Comparison of ENCODE assay signal across 1 cellular context in genomic region chr10:117496616-117497028, GRCh38.
A peak's percentile ranks its signal among the peaks of the same experiment; 100 is the strongest.
TF ChIP-seq lines count a peak whose summit lies in the region.

No MANE protein-coding gene starts in this region.

TF ChIP-seq in H1, 55 proteins besides CTCF, POLR2A, EP300 and RAD21 (continued from another document):
- TF ChIP-seq YY1 (IDR thresholded peaks at IDR 0.05; ENCODE audit: low read depth, low read length) (no peak), KDM5A (IDR thresholded peaks at IDR 0.05; ENCODE audit: low read length) (no peak), SIX5 (IDR thresholded peaks at IDR 0.05; ENCODE audit: low read depth, low read length) (no peak), CTBP2 (IDR thresholded peaks at IDR 0.05; ENCODE audit: borderline replicate concordance, insufficient read depth, insufficient read length, low read length) (no peak), CHD7 (IDR thresholded peaks at IDR 0.05; ENCODE audit: insufficient replicate concordance, low read length) (no peak), CBX5 (IDR thresholded peaks at IDR 0.05; ENCODE audit: low read depth, low read length) (no peak), EGR1 (IDR thresholded peaks at IDR 0.05; ENCODE audit: borderline replicate concordance, low read depth, low read length) (no peak), GABPA (IDR thresholded peaks at IDR 0.05; ENCODE audit: borderline replicate concordance, insufficient read depth, low read length) (no peak), BRCA1 (IDR thresholded peaks at IDR 0.05; ENCODE audit: low read depth, low read length) (no peak), RNF2 (IDR thresholded peaks at IDR 0.05; ENCODE audit: borderline replicate concordance, low read depth, low read length, missing control alignments, poor library complexity, severe bottlenecking) (no peak), HDAC2 (IDR thresholded peaks at IDR 0.05; ENCODE audit: borderline replicate concordance in 1 of 2, low read depth in 2 of 2, low read length in 2 of 2) (no peak), RBBP5 (IDR thresholded peaks at IDR 0.05; ENCODE audit: borderline replicate concordance, low read depth, low read length) (no peak), CHD2 (IDR thresholded peaks at IDR 0.05; ENCODE audit: low read length) (0 out of 2 replicates have a peak, but pooled peaks have one; percentile 39), NANOG (IDR thresholded peaks at IDR 0.05; ENCODE audit: insufficient read depth, low read depth, low read length, poor library complexity, severe bottlenecking) (peak; percentile 52), ZNF274 (IDR thresholded peaks at IDR 0.05; ENCODE audit: borderline replicate concordance, extremely low read depth, low read length) (no peak), E2F6 (IDR thresholded peaks at IDR 0.05) (no peak), SP4 (IDR thresholded peaks at IDR 0.05; ENCODE audit: low read length) (no peak), JUND (IDR thresholded peaks at IDR 0.05; ENCODE audit: low read length) (0 out of 2 replicates have a peak, but pooled peaks have one; percentile 18), SP2 (IDR thresholded peaks at IDR 0.05; ENCODE audit: low read length) (no peak), POLR2AphosphoS5 (IDR thresholded peaks at IDR 0.05; ENCODE audit: low read depth, low read length) (no peak), TAF7 (optimal IDR thresholded peaks at IDR 0.05; ENCODE audit: borderline replicate concordance, low read depth, low read length) (peak; percentile 50), BCL11A (IDR thresholded peaks at IDR 0.05; ENCODE audit: low read depth in 2 of 2, low read length in 2 of 2) (no peak), GTF2F1 (IDR thresholded peaks at IDR 0.05; ENCODE audit: borderline replicate concordance, low read depth, low read length) (no peak), TBP (IDR thresholded peaks at IDR 0.05; ENCODE audit: low read depth, low read length) (no peak; the same call in 1 of the 2 replicates)
- TF ChIP-seq, protein P1, sequence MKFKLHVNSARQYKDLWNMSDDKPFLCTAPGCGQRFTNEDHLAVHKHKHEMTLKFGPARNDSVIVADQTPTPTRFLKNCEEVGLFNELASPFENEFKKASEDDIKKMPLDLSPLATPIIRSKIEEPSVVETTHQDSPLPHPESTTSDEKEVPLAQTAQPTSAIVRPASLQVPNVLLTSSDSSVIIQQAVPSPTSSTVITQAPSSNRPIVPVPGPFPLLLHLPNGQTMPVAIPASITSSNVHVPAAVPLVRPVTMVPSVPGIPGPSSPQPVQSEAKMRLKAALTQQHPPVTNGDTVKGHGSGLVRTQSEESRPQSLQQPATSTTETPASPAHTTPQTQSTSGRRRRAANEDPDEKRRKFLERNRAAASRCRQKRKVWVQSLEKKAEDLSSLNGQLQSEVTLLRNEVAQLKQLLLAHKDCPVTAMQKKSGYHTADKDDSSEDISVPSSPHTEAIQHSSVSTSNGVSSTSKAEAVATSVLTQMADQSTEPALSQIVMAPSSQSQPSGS (IDR thresholded peaks at IDR 0.05; ENCODE audit: low read length): no peak; the same call in 1 of the 2 replicates
